ENCODE assay signal across 9 cellular contexts in the genomic region with DNA sequence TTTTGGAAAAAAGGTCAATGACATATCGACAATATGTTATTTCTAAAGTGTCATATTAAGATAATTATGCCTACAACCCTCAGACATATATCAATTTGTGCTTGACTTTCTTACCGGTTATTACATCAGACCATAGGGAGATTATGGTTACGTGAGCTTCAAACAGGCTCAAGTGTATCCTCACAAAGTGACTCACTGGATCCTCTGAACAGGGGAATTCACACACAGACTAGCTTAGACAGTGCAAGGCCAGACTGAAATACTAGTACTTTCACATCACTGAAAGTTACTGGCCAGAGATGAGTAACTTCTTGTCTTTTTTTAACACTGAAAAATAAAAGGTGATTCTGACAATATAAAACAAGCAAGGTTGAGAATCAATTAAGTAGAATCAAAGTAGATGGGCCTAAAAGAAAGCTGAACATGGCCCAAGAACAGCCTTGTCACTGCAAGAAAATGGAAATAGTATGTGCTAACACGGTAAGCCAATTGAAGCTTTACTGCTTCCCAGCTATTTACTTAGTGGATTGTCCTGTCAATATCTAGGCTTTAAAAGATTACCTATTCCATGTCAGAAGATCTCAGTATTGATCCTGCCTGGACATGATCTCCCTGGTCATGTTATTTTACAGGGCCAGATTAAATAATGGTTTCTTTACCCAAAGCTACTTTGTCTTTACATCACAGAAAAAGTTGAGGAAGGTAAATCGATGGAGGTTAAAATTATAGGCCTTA.
DNase-seq lines count a peak whose midpoint lies in the region; ATAC-seq and TF ChIP-seq lines count a peak whose summit lies in the region.
"Had no signal": no experiment of that assay in that cellular context is flagged by ENCODE, and none has a peak within 500 bp of the region (broad histone marks: within the 10 kb centered on the region; RNA-seq: fewer than 3 reads in every experiment).

No MANE protein-coding gene starts in this region.

- TF ChIP-seq POLR2A in suprapubic skin (IDR thresholded peaks at IDR 0.05), result no peak

- peak overlapping the region; percentile 80 for H3K9ac ChIP-seq in smooth muscle cell (ENCODE audit: low read depth)

- H3K27me3 Mint-ChIP-seq in chondrocyte (ENCODE audit: low read depth) (no peaks in the 10 kb centered on the region), natural killer cell (ENCODE audit: low read depth in 2 of 2) (no peaks in the 10 kb centered on the region)
- H3K27me3 Mint-ChIP-seq: dendritic cell treated with granulocyte-macrophage colony-stimulating factor and Interleukin-4, amounts not matched to agents 40 ng/mL and 50 ng/mL, for 4 days had no signal

- H3K9me3 ChIP-seq in smooth muscle cell (replicated peaks; ENCODE audit: low read depth) (no peaks in the 10 kb centered on the region), suprapubic skin (no peaks in the 10 kb centered on the region)

- H3F3A ChIP-seq in smooth muscle cell (ENCODE audit: low read depth), result peaks cover 8% of the 10 kb centered on the region

- H3K27ac ChIP-seq in smooth muscle cell (ENCODE audit: low read depth) (peak overlapping the region; percentile 96), suprapubic skin (no peak overlapping the region)

- H3K4me1 Mint-ChIP-seq in chondrocyte (ENCODE audit: low read depth) (peaks cover 24% of the 10 kb centered on the region), natural killer cell (no peaks in the 10 kb centered on the region)

- peak overlapping the region; percentile 41 for H3K4me2 ChIP-seq in smooth muscle cell

- H3K27me3 ChIP-seq in smooth muscle cell (ENCODE audit: low read depth) (no peaks in the 10 kb centered on the region), suprapubic skin (no peaks in the 10 kb centered on the region)

- no peaks in the 10 kb centered on the region for H3K36me3 ChIP-seq in smooth muscle cell (ENCODE audit: low read depth)
- no peaks in the 10 kb centered on the region for H3K36me3 ChIP-seq in suprapubic skin

- H4K20me1 ChIP-seq in smooth muscle cell (ENCODE audit: low read depth), result no peaks in the 10 kb centered on the region

- no peak for TF ChIP-seq EP300 in suprapubic skin (IDR thresholded peaks at IDR 0.05)

- TF ChIP-seq CTCF in chondrocyte (IDR thresholded peaks at IDR 0.05) (no peak), smooth muscle cell (IDR thresholded peaks at IDR 0.05; ENCODE audit: borderline replicate concordance, insufficient read depth, poor library complexity, severe bottlenecking) (no peak), suprapubic skin (IDR thresholded peaks at IDR 0.05) (no peak), natural killer cell (IDR thresholded peaks at IDR 0.05) (no peak)

- ATAC-seq in GM19043 (IDR thresholded peaks at IDR 0.05; ENCODE audit: low read depth, unreplicated experiment) (peak; percentile 67), HG03558 (IDR thresholded peaks at IDR 0.05; ENCODE audit: extremely low read depth, unreplicated experiment) (peak; percentile 63), natural killer cell (no peak)

- peaks cover 29% of the 10 kb centered on the region for H3K79me2 ChIP-seq in smooth muscle cell (ENCODE audit: low read depth)

- no peaks in the 10 kb centered on the region for H3K9me3 Mint-ChIP-seq in chondrocyte (ENCODE audit: low read depth)
- peaks cover 0 to 3% of the 10 kb centered on the region in 2 donors for H3K9me3 Mint-ChIP-seq in natural killer cell
- H3K9me3 Mint-ChIP-seq: dendritic cell treated with granulocyte-macrophage colony-stimulating factor and Interleukin-4, amounts not matched to agents 40 ng/mL and 50 ng/mL, for 4 days had no signal

- no peak overlapping the region for H2AFZ ChIP-seq in smooth muscle cell (ENCODE audit: low read depth)

- H3K27ac Mint-ChIP-seq in chondrocyte (ENCODE audit: unreplicated experiment) (peak overlapping the region; percentile 92), natural killer cell (no peak overlapping the region)
- H3K27ac Mint-ChIP-seq: dendritic cell treated with granulocyte-macrophage colony-stimulating factor and Interleukin-4, amounts not matched to agents 40 ng/mL and 50 ng/mL, for 4 days had no signal

- H3K4me3 Mint-ChIP-seq in chondrocyte (ENCODE audit: unreplicated experiment) (no peak overlapping the region), natural killer cell (no peak overlapping the region)
- H3K4me3 Mint-ChIP-seq: dendritic cell treated with granulocyte-macrophage colony-stimulating factor and Interleukin-4, amounts not matched to agents 40 ng/mL and 50 ng/mL, for 4 days had no signal

- H3K4me1 ChIP-seq in smooth muscle cell (ENCODE audit: low read depth) (peaks cover 15% of the 10 kb centered on the region), suprapubic skin (no peaks in the 10 kb centered on the region)

- 49% methylated on average over 5 of the region's 5 CpGs for WGBS in smooth muscle cell (ENCODE audit: low lambda C conversion rate)
- WGBS in suprapubic skin, result 71% methylated on average over 5 of the region's 5 CpGs

- no peaks in the 10 kb centered on the region for H3K36me3 Mint-ChIP-seq in chondrocyte (ENCODE audit: low read depth)
- no peaks in the 10 kb centered on the region for H3K36me3 Mint-ChIP-seq in natural killer cell

- no peak for DNase-seq in chondrocyte (ENCODE audit: low spot score)
- no peak for DNase-seq in smooth muscle cell (lab: John Stamatoyannopoulos, UW; ENCODE audit: unreplicated experiment)
- DNase-seq in suprapubic skin (ENCODE audit: low spot score in 2 of 2), result no peak
- DNase-seq in activated CD4-positive, alpha-beta T cell treated with anti-CD3 and anti-CD28 coated beads for 1 hour, result no peak
- DNase-seq in natural killer cell, result no peak
- DNase-seq: T-helper 2 cell had no signal

- intact Hi-C loops in natural killer cell (cut with micrococcal nuclease), result no loop called here

- H3K4me3 ChIP-seq in smooth muscle cell (no peak overlapping the region), suprapubic skin (no peak overlapping the region)

Comparison
In these comparisons a context has a peak if more than half of its experiments do, and no peak if none do; other contexts are left out.
1. ATAC-seq: peak in GM19043 (single experiment) and HG03558 (single experiment); none in natural killer cell (0 of 3).